ENCODE assay signal across 11 cellular contexts in the genomic region with DNA sequence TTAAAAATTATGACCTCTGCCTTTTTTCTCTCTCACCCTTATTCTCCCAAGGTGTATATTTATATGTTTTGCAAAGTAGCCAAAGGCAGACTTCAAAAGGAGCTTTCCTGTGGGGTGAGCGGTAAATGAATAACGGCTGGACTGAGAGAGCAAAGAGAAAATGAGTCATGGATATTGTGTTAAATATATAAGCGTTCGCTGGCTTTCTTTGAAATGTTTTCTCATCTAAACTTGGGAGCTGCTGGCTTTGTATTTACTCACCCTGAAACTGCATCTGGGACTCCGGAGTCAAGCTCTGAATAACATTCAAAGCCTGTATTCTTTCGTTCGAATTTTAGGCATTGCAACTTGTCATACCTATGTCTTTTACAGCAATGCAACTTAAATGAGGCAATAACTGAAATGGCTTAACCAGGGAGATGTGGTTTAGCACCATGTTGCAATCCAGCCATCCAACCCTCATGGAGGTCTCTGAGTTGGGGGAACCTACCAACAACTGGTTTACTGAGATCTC. TPM values are rescaled to one million over a fixed set of nuclear protein-coding genes. Genes with fewer than 3 reads are reported as not detected.
DNase-seq lines count a peak whose midpoint lies in the region; TF ChIP-seq lines count a peak whose summit lies in the region.
"Had no signal": no experiment of that assay in that cellular context is flagged by ENCODE, and none has a peak within 500 bp of the region (broad histone marks: within the 10 kb centered on the region; RNA-seq: fewer than 3 reads in every experiment).

No MANE protein-coding gene starts in this region.

- POLR2A ChIA-PET in MCF 10A (lab: Yijun Ruan, JAX) = interaction anchor here (0.9 to 9.5 kb wide), 6 partner anchors 9 to 46 kb away, joined by 3 to 127 read pairs (median 32); partner anchors contain the start of gene ATXN1

- H3K4me3 ChIP-seq in breast epithelium = no peak overlapping the region
- H3K4me3 ChIP-seq in fibroblast of lung (replicated peaks in 1 of 4; ENCODE audit: control extremely low read depth in 1 of 4, insufficient read depth in 1 of 4, low read depth in 3 of 4, low read length in 4 of 4) = no peak overlapping the region
- H3K4me3 ChIP-seq in vagina = no peak overlapping the region

- peak overlapping the region; percentile 71 for H3K27ac Mint-ChIP-seq in MCF 10A (ENCODE audit: low read depth, unreplicated experiment)

- TF ChIP-seq CTCF in MCF 10A (IDR thresholded peaks at IDR 0.05; ENCODE audit: unreplicated experiment) = no peak
- TF ChIP-seq CTCF in breast epithelium (IDR thresholded peaks at IDR 0.05) = no peak
- TF ChIP-seq CTCF in fibroblast of lung (conservative IDR thresholded peaks at IDR 0.05 in 1 of 2, IDR thresholded peaks at IDR 0.05 in 1 of 2; ENCODE audit: low read depth in 1 of 2, low read length in 2 of 2) = no peak
- no peak for TF ChIP-seq CTCF in vagina (IDR thresholded peaks at IDR 0.05)

- H3K27ac ChIP-seq in breast epithelium = no peak overlapping the region
- no peak overlapping the region for H3K27ac ChIP-seq in fibroblast of lung (ENCODE audit: insufficient read depth, low read length)
- H3K27ac ChIP-seq in vagina = peak overlapping the region; percentile 8

- CTCF ChIA-PET in MCF 10A (lab: Yijun Ruan, JAX) = interaction anchor here (0.7 to 1.3 kb wide), 3 partner anchors 10 to 336 kb away, joined by 3 to 5 read pairs (median 3); no protein-coding TSS in a partner anchor

- H3K27me3 Mint-ChIP-seq in MCF 10A (ENCODE audit: insufficient read depth, unreplicated experiment) = no peaks in the 10 kb centered on the region

- H3K4me2 ChIP-seq in fibroblast of lung (ENCODE audit: extremely low read depth, insufficient read depth, low read length) = no peak overlapping the region

- peaks cover 0 to 7% of the 10 kb centered on the region in 2 donors for H3K4me1 ChIP-seq in breast epithelium
- peaks cover 17% of the 10 kb centered on the region for H3K4me1 ChIP-seq in fibroblast of lung (ENCODE audit: control insufficient read depth, extremely low read depth, insufficient read depth, low read length)
- peaks cover 58% of the 10 kb centered on the region for H3K4me1 ChIP-seq in vagina

- H3K9me3 ChIP-seq in breast epithelium (no peaks in the 10 kb centered on the region), fibroblast of lung (ENCODE audit: control insufficient read depth, insufficient read depth, low read depth, low read length) (no peaks in the 10 kb centered on the region), vagina (no peaks in the 10 kb centered on the region)

- no peaks in the 10 kb centered on the region for H3K36me3 ChIP-seq in breast epithelium
- H3K36me3 ChIP-seq in fibroblast of lung (ENCODE audit: control insufficient read depth, insufficient read depth, low read length) = no peaks in the 10 kb centered on the region
- H3K36me3 ChIP-seq in vagina = no peaks in the 10 kb centered on the region

- H3K9ac ChIP-seq in fibroblast of lung (ENCODE audit: insufficient read depth, low read length) = no peak overlapping the region

- no peaks in the 10 kb centered on the region for H4K20me1 ChIP-seq in fibroblast of lung (ENCODE audit: control insufficient read depth, extremely low read depth, insufficient read depth, low read length)

- H2AFZ ChIP-seq in fibroblast of lung (ENCODE audit: low read length) = no peak overlapping the region

- peaks cover 26% of the 10 kb centered on the region for H3K4me1 Mint-ChIP-seq in MCF 10A (ENCODE audit: insufficient read depth, unreplicated experiment)

- H3K79me2 ChIP-seq in fibroblast of lung (ENCODE audit: control insufficient read depth, insufficient read depth, low read length) = peaks cover 8% of the 10 kb centered on the region

- intact Hi-C loops in MCF 10A (cut with micrococcal nuclease) = loop anchor here (5.0 kb wide), 1 partner anchor 33 kb away; the partner anchor contains the start of gene ATXN1
- intact Hi-C loops in breast epithelium (cut with DNase I; ENCODE audit: low total_unique reads) = no loop called here
- intact Hi-C loops in vagina (cut with DNase I) = no loop called here

- H3K27me3 ChIP-seq in breast epithelium (no peaks in the 10 kb centered on the region), fibroblast of lung (ENCODE audit: control insufficient read depth, insufficient read depth, low read length) (no peaks in the 10 kb centered on the region), vagina (no peaks in the 10 kb centered on the region)

- TF ChIP-seq POLR2A in breast epithelium (IDR thresholded peaks at IDR 0.05) (no peak), vagina (IDR thresholded peaks at IDR 0.05) (no peak)

- no TSS peak for BruUV-seq in MCF 10A (replicated peaks; lab: Mats Ljungman, UMichigan)

- DNase-seq in MCF 10A (ENCODE audit: unreplicated experiment) = peak; percentile 59
- no peak for DNase-seq in breast epithelium (ENCODE audit: low spot score in 2 of 2)
- DNase-seq in SW480 (ENCODE audit: low spot score) = peak; percentile 62
- DNase-seq in fibroblast of lung (ENCODE audit: low read depth in 2 of 2) = peak; percentile 53 to 78
- DNase-seq in vagina (ENCODE audit: extremely low spot score in 2 of 2) = no peak
- DNase-seq in cerebellar nuclear complex (lab: John Stamatoyannopoulos, UW) = no peak
- no peak for DNase-seq in SHP77 treated with DMSO at 0.1 percent for 48 hours (lab: John Stamatoyannopoulos, UW)
- DNase-seq in stimulated activated CD4-positive, alpha-beta T cell treated with anti-CD3 and anti-CD28 coated beads, Interleukin-1b, Interleukin-23, amount 100 ng/mL, for 48 hours = no peak
- DNase-seq: mesendoderm; small intestine; stimulated activated naive CD4-positive, alpha-beta T cell had no signal

- peaks cover 9% of the 10 kb centered on the region for H3K36me3 Mint-ChIP-seq in MCF 10A (ENCODE audit: insufficient read depth, unreplicated experiment)

- H3K4me3 Mint-ChIP-seq in MCF 10A (ENCODE audit: unreplicated experiment) = no peak overlapping the region

- no peaks in the 10 kb centered on the region for H3K9me3 Mint-ChIP-seq in MCF 10A (ENCODE audit: unreplicated experiment)

RNA-seq across cellular contexts. Expression of gene ATXN1, which starts 32.0 kb away (rescaled TPM):
- 16.5 and 34.5 TPM in 2 replicates for total RNA-seq in MCF 10A (2022)
- 10 to 100 TPM; 26.7 to 63.2 (median 37.4) TPM for total RNA-seq in breast epithelium
- 26.2 and 40.5 TPM in 2 replicates for total RNA-seq in fibroblast of lung
- 10.0 and 15.8 TPM in 2 replicates for polyA plus RNA-seq in fibroblast of lung
- polyA plus RNA-seq in fibroblast of lung (2012) = 9.1 and 15.7 TPM in 2 replicates
- polyA minus RNA-seq in fibroblast of lung (ENCODE audit: low replicate concordance) = 13.5 and 17.7 TPM in 2 replicates
- total RNA-seq in vagina = 43.2 TPM

Comparison
In these comparisons a context has a peak if more than half of its experiments do, and no peak if none do; other contexts are left out.
1. DNase-seq: peak in MCF 10A (single experiment), SW480 (single experiment) and fibroblast of lung (2 of 2); none in breast epithelium (0 of 2), vagina (0 of 2), cerebellar nuclear complex (0 of 2), SHP77 treated with DMSO at 0.1 percent for 48 hours (single experiment) and stimulated activated CD4-positive, alpha-beta T cell treated with anti-CD3 and anti-CD28 coated beads, Interleukin-1b, Interleukin-23, amount 100 ng/mL, for 48 hours (single experiment).